Comparison of ENCODE assay signal across 8 cellular contexts in genomic region chr12:110600254-110600653, GRCh38. TPM values are rescaled to one million over a fixed set of nuclear protein-coding genes. Genes with fewer than 3 reads are reported as not detected.
DNase-seq lines count a peak whose midpoint lies in the region; ATAC-seq, FAIRE-seq and TF ChIP-seq lines count a peak whose summit lies in the region.

No MANE protein-coding gene starts in this region.

- H3K4me1 ChIP-seq in Loucy (ENCODE audit: insufficient read depth, low read length, poor library complexity, severe bottlenecking), result no peaks in the 10 kb centered on the region
- H3K4me1 ChIP-seq in astrocyte (ENCODE audit: insufficient read depth, low read length), result no peaks in the 10 kb centered on the region

- H3K36me3 ChIP-seq in Loucy (ENCODE audit: insufficient read depth, low read length) (no peaks in the 10 kb centered on the region), astrocyte (ENCODE audit: insufficient read depth, low read length) (no peaks in the 10 kb centered on the region)

- H3F3A ChIP-seq in Loucy (ENCODE audit: low read depth), result no peaks in the 10 kb centered on the region

- no peak overlapping the region for H3K4me3 Mint-ChIP-seq in astrocyte (ENCODE audit: unreplicated experiment)

- H3K27ac Mint-ChIP-seq in astrocyte (ENCODE audit: unreplicated experiment), result no peak overlapping the region

- H4K20me1 ChIP-seq in Loucy (ENCODE audit: insufficient read depth, low read length, poor library complexity, severe bottlenecking), result no peaks in the 10 kb centered on the region
- no peaks in the 10 kb centered on the region for H4K20me1 ChIP-seq in astrocyte (ENCODE audit: insufficient read depth, low read length)

- peaks cover 3% of the 10 kb centered on the region for H3K27me3 Mint-ChIP-seq in astrocyte (ENCODE audit: low read depth, unreplicated experiment)

- H2AFZ ChIP-seq in Loucy (ENCODE audit: low read length) (peak overlapping the region; percentile 53; the same call in 1 of the 2 replicates), astrocyte (ENCODE audit: low read depth, low read length) (no peak overlapping the region)

- H3K9me2 ChIP-seq in Loucy (replicated peaks; ENCODE audit: low read depth, low read length), result no peaks in the 10 kb centered on the region

- ATAC-seq in GM21528 (IDR thresholded peaks at IDR 0.05; ENCODE audit: low FRiP score, unreplicated experiment) (no peak), GM19467 (IDR thresholded peaks at IDR 0.05; ENCODE audit: unreplicated experiment) (no peak), HG02623 (IDR thresholded peaks at IDR 0.05; ENCODE audit: unreplicated experiment) (no peak), GM18868 (IDR thresholded peaks at IDR 0.05; ENCODE audit: unreplicated experiment) (no peak)

- H3K9me3 ChIP-seq in Loucy (ENCODE audit: insufficient read depth, low read depth, low read length) (no peaks in the 10 kb centered on the region), astrocyte (ENCODE audit: insufficient read depth, low read depth, low read length) (no peaks in the 10 kb centered on the region)

- no peaks in the 10 kb centered on the region for H3K36me3 Mint-ChIP-seq in astrocyte (ENCODE audit: low read depth, unreplicated experiment)

- H3K27me3 ChIP-seq in Loucy (ENCODE audit: insufficient read depth, low read length, poor library complexity, severe bottlenecking) (no peaks in the 10 kb centered on the region), astrocyte (ENCODE audit: insufficient read depth, low read length) (no peaks in the 10 kb centered on the region)

- H3K4me2 ChIP-seq in Loucy (ENCODE audit: low read depth, low read length, poor library complexity, severe bottlenecking) (no peak overlapping the region), astrocyte (ENCODE audit: low read length) (no peak overlapping the region)

- H3K79me2 ChIP-seq in Loucy (ENCODE audit: insufficient read depth, low read length), result no peaks in the 10 kb centered on the region
- H3K79me2 ChIP-seq in astrocyte (ENCODE audit: insufficient read depth, low read length), result no peaks in the 10 kb centered on the region

- H3K27ac ChIP-seq in astrocyte (ENCODE audit: low read depth, low read length), result no peak overlapping the region

- no peak for FAIRE-seq in astrocyte (lab: Jason Lieb, UNC)

- peak; percentile 18 for DNase-seq in Daoy (ENCODE audit: low read depth)
- DNase-seq in astrocyte (ENCODE audit: low read depth), result peak; percentile 41
- peak; percentile 51 for DNase-seq in kidney tubule cell (ENCODE audit: low spot score)

- H3K4me3 ChIP-seq in Loucy (ENCODE audit: low read length, poor library complexity, severe bottlenecking) (no peak overlapping the region), astrocyte (ENCODE audit: insufficient read depth, low read depth, low read length) (no peak overlapping the region)

- H3K9ac ChIP-seq in Loucy (ENCODE audit: low read depth, low read length, poor library complexity, severe bottlenecking) (no peak overlapping the region), astrocyte (ENCODE audit: low read length) (no peak overlapping the region)

- no peaks in the 10 kb centered on the region for H3K4me1 Mint-ChIP-seq in astrocyte (ENCODE audit: low read depth, unreplicated experiment)

- no peaks in the 10 kb centered on the region for H3K9me3 Mint-ChIP-seq in astrocyte (ENCODE audit: unreplicated experiment)

- peak; percentile 68 for TF ChIP-seq CTCF in Loucy (conservative IDR thresholded peaks at IDR 0.05; ENCODE audit: low read length)
- peak; percentile 31 for TF ChIP-seq CTCF in astrocyte (IDR thresholded peaks at IDR 0.05; ENCODE audit: insufficient read depth, low read depth, low read length)

RNA-seq across cellular contexts. Expression of gene TCTN1, which starts 13.7 kb away (rescaled TPM):
- total RNA-seq in Daoy (2014; rRNA removed; shearing (Covaris generic)), result 8.8 and 23.0 TPM in 2 replicates
- total RNA-seq in astrocyte, result 22.6 and 32.0 TPM in 2 replicates

RNA-seq across cellular contexts. Expression of gene PPTC7, which starts 17.1 kb away (rescaled TPM):
- total RNA-seq in Daoy (2014; rRNA removed; shearing (Covaris generic)), result 4.4 and 8.8 TPM in 2 replicates
- total RNA-seq in astrocyte, result 14.9 and 16.6 TPM in 2 replicates
